In genomic region chr1:45303582-45304310, GRCh38 we compare ENCODE assay signal across 1 cellular context.
A peak's percentile ranks its signal among the peaks of the same experiment; 100 is the strongest.
TF ChIP-seq lines count a peak whose summit lies in the region.

No MANE protein-coding gene starts in this region.

TF ChIP-seq in HepG2, 621 proteins besides CTCF, POLR2A, EP300 and RAD21 (continued from another document and continues in another):
- TF ChIP-seq TRIM22 (IDR thresholded peaks at IDR 0.05) (no peak), SP1 (IDR thresholded peaks at IDR 0.05) (no peak), SP1 (CRISPR knock-in tag; IDR thresholded peaks at IDR 0.05) (0 out of 2 replicates have a peak, but pooled peaks have one; percentile 59), AFF4 (CRISPR knock-in tag; IDR thresholded peaks at IDR 0.05) (no peak; the same call in 1 of the 2 replicates), ZNF12 (CRISPR knock-in tag; IDR thresholded peaks at IDR 0.05) (no peak), ZNF20 (CRISPR knock-in tag; IDR thresholded peaks at IDR 0.05) (no peak), ZNF337 (CRISPR knock-in tag; IDR thresholded peaks at IDR 0.05; ENCODE audit: borderline replicate concordance, low read depth) (no peak), ZNF317 (CRISPR knock-in tag; IDR thresholded peaks at IDR 0.05) (peak; percentile 71), ZNF660 (CRISPR knock-in tag; IDR thresholded peaks at IDR 0.05; ENCODE audit: borderline replicate concordance, low read depth) (no peak), NONO (IDR thresholded peaks at IDR 0.05) (no peak), NONO (CRISPR knock-in tag; conservative IDR thresholded peaks at IDR 0.05) (no peak; the same call in none of the 2 replicates), NFIB (CRISPR knock-in tag; IDR thresholded peaks at IDR 0.05; ENCODE audit: borderline replicate concordance) (no peak), CSRNP1 (CRISPR knock-in tag; IDR thresholded peaks at IDR 0.05) (peak; percentile 87), HOXA5 (CRISPR knock-in tag; IDR thresholded peaks at IDR 0.05) (peak; percentile 30; the same call in 1 of the 2 replicates), SMARCC2 (IDR thresholded peaks at IDR 0.05) (no peak), HNF1B (CRISPR knock-in tag; IDR thresholded peaks at IDR 0.05) (no peak; the same call in none of the 2 replicates), MATR3 (CRISPR knock-in tag; IDR thresholded peaks at IDR 0.05) (no peak), NCOA1 (CRISPR knock-in tag; IDR thresholded peaks at IDR 0.05) (peak; percentile 85), GABPB1 (CRISPR knock-in tag; IDR thresholded peaks at IDR 0.05) (peak; percentile 85), KLF16 (CRISPR knock-in tag; IDR thresholded peaks at IDR 0.05) (peak in 1 of 2 experiments; percentile 79; a peak in 2 of 4 replicates), ZNF572 (CRISPR knock-in tag; IDR thresholded peaks at IDR 0.05) (peak; percentile 81; the same call in 1 of the 2 replicates), GMEB1 (CRISPR knock-in tag; IDR thresholded peaks at IDR 0.05; ENCODE audit: borderline replicate concordance) (peak; percentile 81), FOXM1 (CRISPR knock-in tag; IDR thresholded peaks at IDR 0.05) (no peak), ZHX1 (CRISPR knock-in tag; IDR thresholded peaks at IDR 0.05; ENCODE audit: low read depth) (peak; percentile 90), ZNF552 (CRISPR knock-in tag; IDR thresholded peaks at IDR 0.05; ENCODE audit: borderline replicate concordance) (0 out of 2 replicates have a peak, but pooled peaks have one; percentile 49), CERS6 (CRISPR knock-in tag; IDR thresholded peaks at IDR 0.05) (no peak), BRF2 (CRISPR knock-in tag; IDR thresholded peaks at IDR 0.05) (no peak), ZFAT (CRISPR knock-in tag; conservative IDR thresholded peaks at IDR 0.05) (no peak), SP4 (CRISPR knock-in tag; IDR thresholded peaks at IDR 0.05) (peak; percentile 91), MYNN (CRISPR knock-in tag; IDR thresholded peaks at IDR 0.05; ENCODE audit: low read depth) (no peak; the same call in 1 of the 2 replicates), ZNF605 (CRISPR knock-in tag; IDR thresholded peaks at IDR 0.05) (peak; percentile 58; the same call in 1 of the 2 replicates), GPBP1L1 (CRISPR knock-in tag; IDR thresholded peaks at IDR 0.05) (no peak), USF2 (IDR thresholded peaks at IDR 0.05; ENCODE audit: low read depth, low read length) (no peak), USF2 (CRISPR knock-in tag; IDR thresholded peaks at IDR 0.05; ENCODE audit: borderline replicate concordance) (no peak), ZNF251 (CRISPR knock-in tag; IDR thresholded peaks at IDR 0.05) (no peak), ZNF652 (CRISPR knock-in tag; IDR thresholded peaks at IDR 0.05; ENCODE audit: borderline replicate concordance, low read depth) (peak; percentile 50; the same call in 1 of the 2 replicates), ADNP (CRISPR knock-in tag; IDR thresholded peaks at IDR 0.05) (no peak), SP5 (CRISPR knock-in tag; IDR thresholded peaks at IDR 0.05; ENCODE audit: borderline replicate concordance, low read depth) (peak; percentile 55), ZNF510 (CRISPR knock-in tag; IDR thresholded peaks at IDR 0.05; ENCODE audit: low read depth) (no peak), FOXA1 (IDR thresholded peaks at IDR 0.05) (no peak), FOXA1 (CRISPR knock-in tag; IDR thresholded peaks at IDR 0.05) (peak; percentile 5; the same call in 1 of the 2 replicates), ZNF274 (CRISPR knock-in tag; IDR thresholded peaks at IDR 0.05) (peak; percentile 62), NFE2 (CRISPR knock-in tag; IDR thresholded peaks at IDR 0.05) (no peak), ZMYM2 (CRISPR knock-in tag; IDR thresholded peaks at IDR 0.05) (peak; percentile 47; the same call in 1 of the 2 replicates), PPARG (CRISPR knock-in tag; conservative IDR thresholded peaks at IDR 0.05) (peak; percentile 74), MXD4 (CRISPR knock-in tag; IDR thresholded peaks at IDR 0.05) (peak; percentile 49), THYN1 (CRISPR knock-in tag; IDR thresholded peaks at IDR 0.05; ENCODE audit: borderline replicate concordance, low read depth) (no peak), DDIT3 (CRISPR knock-in tag; IDR thresholded peaks at IDR 0.05) (no peak)
